In genomic region chr15:51341366-51342248, GRCh38 we compare ENCODE assay signal across 8 cellular contexts. TPM values are rescaled to one million over a fixed set of nuclear protein-coding genes. Genes with fewer than 3 reads are reported as not detected.
DNase-seq lines count a peak whose midpoint lies in the region; ATAC-seq and TF ChIP-seq lines count a peak whose summit lies in the region.

GLDN (plus strand) TSS chr15:51341655; CDS start chr15:51341685, 30 bp downstream.

- H3K4me2 ChIP-seq in parathyroid adenoma (ENCODE audit: low read length): peak within 1 kb of the TSS; percentile 33

- ATAC-seq in left cardiac atrium (peak; percentile 83 to 88), GM19397 (IDR thresholded peaks at IDR 0.05; ENCODE audit: unreplicated experiment) (no peak), GM21717 (IDR thresholded peaks at IDR 0.05; ENCODE audit: unreplicated experiment) (no peak)
- no peak for ATAC-seq in activated naive CD4-positive, alpha-beta T cell treated with anti-CD3 and anti-CD28 coated beads, Interleukin-2, amount 50 U/mL, for 72 hours
- ATAC-seq in activated CD8-positive, alpha-beta memory T cell treated with anti-CD3 and anti-CD28 coated beads, Interleukin-2, amount 10 ng/mL, durations not matched to agents 7 days and 5 days: no peak

- H3K9ac ChIP-seq in parathyroid adenoma: no peak within 1 kb of the TSS

- H3K27me3 ChIP-seq in parathyroid adenoma (ENCODE audit: control insufficient read depth, insufficient read depth, low read length): no peaks in the 10 kb centered on the region

- no peaks in the 10 kb centered on the region for H3K79me2 ChIP-seq in parathyroid adenoma

- peak within 1 kb of the TSS; percentile 56 for H2AFZ ChIP-seq in parathyroid adenoma

- H3K4me3 ChIP-seq in parathyroid adenoma (ENCODE audit: low read depth, low read length): no peak within 1 kb of the TSS

- DNase-seq in ELR (ENCODE audit: low read depth) (peak; percentile 3), SHP77 treated with DMSO at 0.1 percent for 48 hours (lab: John Stamatoyannopoulos, UW) (peak; percentile 22), left cardiac atrium (peak; percentile 39)
- DNase-seq in activated naive CD4-positive, alpha-beta T cell treated with anti-CD3 and anti-CD28 coated beads, Interleukin-2, amount 50 U/mL, for 72 hours (ENCODE audit: low spot score in 2 of 2): no peak
- no peak for DNase-seq in activated CD8-positive, alpha-beta memory T cell treated with anti-CD3 and anti-CD28 coated beads, Interleukin-2, amount 10 ng/mL, durations not matched to agents 7 days and 5 days

- intact Hi-C loops in left cardiac atrium (cut with DNase I): no loop called here

- no peaks in the 10 kb centered on the region for H3K36me3 Mint-ChIP-seq in activated naive CD4-positive, alpha-beta T cell treated with anti-CD3 and anti-CD28 coated beads, Interleukin-2, amount 50 U/mL, for 72 hours
- H3K36me3 Mint-ChIP-seq in activated CD8-positive, alpha-beta memory T cell treated with anti-CD3 and anti-CD28 coated beads, Interleukin-2, amount 10 ng/mL, durations not matched to agents 7 days and 5 days: no peaks in the 10 kb centered on the region

- H3K27ac Mint-ChIP-seq in activated naive CD4-positive, alpha-beta T cell treated with anti-CD3 and anti-CD28 coated beads, Interleukin-2, amount 50 U/mL, for 72 hours: no peak within 1 kb of the TSS
- H3K27ac Mint-ChIP-seq in activated CD8-positive, alpha-beta memory T cell treated with anti-CD3 and anti-CD28 coated beads, Interleukin-2, amount 10 ng/mL, durations not matched to agents 7 days and 5 days: no peak within 1 kb of the TSS

- no peaks in the 10 kb centered on the region for H3K4me1 Mint-ChIP-seq in activated CD8-positive, alpha-beta memory T cell treated with anti-CD3 and anti-CD28 coated beads, Interleukin-2, amount 10 ng/mL, durations not matched to agents 7 days and 5 days

- H3K36me3 ChIP-seq in parathyroid adenoma (ENCODE audit: control insufficient read depth, insufficient read depth, low read length): no peaks in the 10 kb centered on the region

- no peaks in the 10 kb centered on the region for H3K4me1 ChIP-seq in parathyroid adenoma

- no peak within 1 kb of the TSS for H3K27ac ChIP-seq in parathyroid adenoma

- no peak within 1 kb of the TSS for H3K4me3 Mint-ChIP-seq in activated CD8-positive, alpha-beta memory T cell treated with anti-CD3 and anti-CD28 coated beads, Interleukin-2, amount 10 ng/mL, durations not matched to agents 7 days and 5 days

- H3K9me3 ChIP-seq in parathyroid adenoma (ENCODE audit: control insufficient read depth, low read length): no peaks in the 10 kb centered on the region

- H3K27me3 Mint-ChIP-seq in activated CD8-positive, alpha-beta memory T cell treated with anti-CD3 and anti-CD28 coated beads, Interleukin-2, amount 10 ng/mL, durations not matched to agents 7 days and 5 days: peaks cover 53% of the 10 kb centered on the region

- CTCF ChIA-PET in activated CD8-positive, alpha-beta memory T cell treated with anti-CD3 and anti-CD28 coated beads, Interleukin-2, amount 10 ng/mL, durations not matched to agents 7 days and 5 days (lab: Charles Lee): no interaction called here

- H3K9me3 Mint-ChIP-seq in activated naive CD4-positive, alpha-beta T cell treated with anti-CD3 and anti-CD28 coated beads, Interleukin-2, amount 50 U/mL, for 72 hours: no peaks in the 10 kb centered on the region
- H3K9me3 Mint-ChIP-seq in activated CD8-positive, alpha-beta memory T cell treated with anti-CD3 and anti-CD28 coated beads, Interleukin-2, amount 10 ng/mL, durations not matched to agents 7 days and 5 days (ENCODE audit: low read depth): no peaks in the 10 kb centered on the region

- TF ChIP-seq CTCF in parathyroid adenoma (IDR thresholded peaks at IDR 0.05): no peak

RNA-seq across cellular contexts. Expression of gene GLDN, which starts in this region (rescaled TPM):
- total RNA-seq in left cardiac atrium: 1 to 10 TPM; 1.5 to 9.1 TPM
- total RNA-seq in activated naive CD4-positive, alpha-beta T cell treated with anti-CD3 and anti-CD28 coated beads, Interleukin-2, amount 50 U/mL, for 72 hours: not detected
- total RNA-seq in activated CD8-positive, alpha-beta memory T cell treated with anti-CD3 and anti-CD28 coated beads, Interleukin-2, amount 10 ng/mL, durations not matched to agents 7 days and 5 days: not detected

Comparison
In these comparisons a context has a peak if more than half of its experiments do, and no peak if none do; other contexts are left out.
1. DNase-seq: peak in ELR (single experiment), SHP77 treated with DMSO at 0.1 percent for 48 hours (single experiment) and left cardiac atrium (single experiment); none in activated naive CD4-positive, alpha-beta T cell treated with anti-CD3 and anti-CD28 coated beads, Interleukin-2, amount 50 U/mL, for 72 hours (0 of 2) and activated CD8-positive, alpha-beta memory T cell treated with anti-CD3 and anti-CD28 coated beads, Interleukin-2, amount 10 ng/mL, durations not matched to agents 7 days and 5 days (single experiment).
2. ATAC-seq: peak in left cardiac atrium (2 of 2); none in activated naive CD4-positive, alpha-beta T cell treated with anti-CD3 and anti-CD28 coated beads, Interleukin-2, amount 50 U/mL, for 72 hours (0 of 2), activated CD8-positive, alpha-beta memory T cell treated with anti-CD3 and anti-CD28 coated beads, Interleukin-2, amount 10 ng/mL, durations not matched to agents 7 days and 5 days (single experiment), GM19397 (single experiment) and GM21717 (single experiment).